17 cellular contexts compared by ENCODE assay signal in genomic region chr2:47513981-47514520, GRCh38. TPM values are rescaled to one million over a fixed set of nuclear protein-coding genes. Genes with fewer than 3 reads are reported as not detected.
DNase-seq lines count a peak whose midpoint lies in the region; ATAC-seq and TF ChIP-seq lines count a peak whose summit lies in the region.
"Had no signal": no experiment of that assay in that cellular context is flagged by ENCODE, and none has a peak within 500 bp of the region (broad histone marks: within the 10 kb centered on the region; RNA-seq: fewer than 3 reads in every experiment).

No MANE protein-coding gene starts in this region.

- WGBS in H9 (ENCODE audit: extremely low coverage, insufficient read length, low lambda C conversion rate), result no CpG with 5 or more reads among the region's 7 CpGs
- no CpG with 5 or more reads among the region's 7 CpGs for WGBS in mesendoderm (ENCODE audit: extremely low coverage, insufficient coverage, low lambda C conversion rate)

- H2BK15ac ChIP-seq in H9 (ENCODE audit: low read depth, low read length), result peak overlapping the region; percentile 33; the same call in 1 of the 2 replicates
- no peak overlapping the region for H2BK15ac ChIP-seq in mesendoderm (replicated peaks; ENCODE audit: low read depth)

- no peak overlapping the region for H2BK20ac ChIP-seq in H9 (ENCODE audit: low read depth, low read length, poor library complexity, severe bottlenecking)

- H3K14ac ChIP-seq in H9 (ENCODE audit: insufficient read depth, low read length), result no peak overlapping the region

- H3K4me1 Mint-ChIP-seq in H9, result peaks cover 28 to 44% of the 10 kb centered on the region in 2 experiments

- peaks cover 0 to 16% (median 6%) of the 10 kb centered on the region in 3 experiments; a peak in 6 of 7 replicates for H3K36me3 Mint-ChIP-seq in H9 (ENCODE audit: insufficient read depth in 1 of 3, low read depth in 3 of 3)
- H3K36me3 Mint-ChIP-seq: CD8-positive, alpha-beta T cell had no signal

- H4K20me1 ChIP-seq in H9 (ENCODE audit: control insufficient read depth, insufficient read depth, insufficient read length), result no peaks in the 10 kb centered on the region
- H4K20me1 ChIP-seq: BLaER1 treated with 17β-estradiol and CSF1 and Interleukin-3, amounts not matched to agents 10 nM and 100 nM had no signal

- H4K8ac ChIP-seq in H9 (replicated peaks; ENCODE audit: insufficient read length, low read depth, low read length) (no peak overlapping the region), mesendoderm (ENCODE audit: low read depth, low read length) (no peak overlapping the region)

- peaks cover 3% of the 10 kb centered on the region; the same call in 1 of the 2 replicates for H3K27me3 Mint-ChIP-seq in H9 (ENCODE audit: low read depth)

- no peak for DNase-seq in H9
- peak; percentile 20 for DNase-seq in cerebellar cortex (ENCODE audit: low spot score)
- no peak for DNase-seq in mesendoderm
- DNase-seq in posterior vena cava (ENCODE audit: low spot score), result peak; percentile 62
- no peak for DNase-seq in tibial artery
- DNase-seq in NCI-H345 (lab: John Stamatoyannopoulos, UW), result no peak
- DNase-seq: 8988T; Calu3; CD8-positive, alpha-beta T cell; DMS79 treated with DMSO at 0.1 percent for 48 hours; GF-D8 had no signal

- H3K79me1 ChIP-seq in H9 (ENCODE audit: insufficient read depth, low read depth, low read length, poor library complexity, severe bottlenecking) (no peaks in the 10 kb centered on the region), mesendoderm (ENCODE audit: low read length) (no peaks in the 10 kb centered on the region)

- ATAC-seq in HG02623 (IDR thresholded peaks at IDR 0.05; ENCODE audit: unreplicated experiment) (no peak), GM18498 (IDR thresholded peaks at IDR 0.05; ENCODE audit: unreplicated experiment) (no peak)
- ATAC-seq: CD8-positive, alpha-beta T cell had no signal

- H3K4ac ChIP-seq in H9 (ENCODE audit: low read depth, low read length) (no peak overlapping the region), mesendoderm (ENCODE audit: low read depth, low read length) (no peak overlapping the region)

- H3K27ac ChIP-seq in H9 (ENCODE audit: insufficient read length, low read depth, low read length) (no peak overlapping the region), mesendoderm (ENCODE audit: low read depth, low read length) (no peak overlapping the region), tibial artery (no peak overlapping the region)

- H2BK120ac ChIP-seq in H9 (ENCODE audit: low read depth, low read length, poor library complexity, severe bottlenecking) (no peak overlapping the region), mesendoderm (ENCODE audit: low read depth, low read length) (no peak overlapping the region)

- H3K9me3 Mint-ChIP-seq in H9, result no peaks in the 10 kb centered on the region
- H3K9me3 Mint-ChIP-seq: CD8-positive, alpha-beta T cell had no signal

- no peak overlapping the region for H4K91ac ChIP-seq in H9 (ENCODE audit: insufficient read length, low read depth, low read length)

- H3K23ac ChIP-seq in H9 (ENCODE audit: insufficient read length, low read depth, low read length), result no peak overlapping the region
- no peak overlapping the region for H3K23ac ChIP-seq in mesendoderm (ENCODE audit: low read length)

- no peak overlapping the region for H2BK12ac ChIP-seq in H9 (ENCODE audit: insufficient read length, low read depth, low read length)

- H3K23me2 ChIP-seq in H9 (ENCODE audit: insufficient read length, low read depth, low read length, poor library complexity, severe bottlenecking), result no peaks in the 10 kb centered on the region

- TF ChIP-seq CTCF in H9 (conservative IDR thresholded peaks at IDR 0.05) (no peak), tibial artery (IDR thresholded peaks at IDR 0.05) (no peak)

- H3K36me3 ChIP-seq in mesendoderm (ENCODE audit: control insufficient read depth, insufficient read depth, low read length), result no peaks in the 10 kb centered on the region
- no peaks in the 10 kb centered on the region for H3K36me3 ChIP-seq in tibial artery
- H3K36me3 ChIP-seq: BLaER1 treated with 17β-estradiol and CSF1 and Interleukin-3, amounts not matched to agents 10 nM and 100 nM; HAP-1 had no signal

- H2BK5ac ChIP-seq in H9 (ENCODE audit: insufficient read length, low read length) (no peak overlapping the region), mesendoderm (ENCODE audit: low read length) (peak overlapping the region; percentile 33)

- H3K56ac ChIP-seq in H9 (ENCODE audit: insufficient read length, low read depth, low read length) (no peak overlapping the region), mesendoderm (ENCODE audit: low read length) (no peak overlapping the region)

- H3K9me3 ChIP-seq in H9 (ENCODE audit: control insufficient read depth, low read depth, low read length) (no peaks in the 10 kb centered on the region), tibial artery (no peaks in the 10 kb centered on the region)
- H3K9me3 ChIP-seq: HAP-1 had no signal

- H3K4me3 ChIP-seq in mesendoderm (ENCODE audit: low read length) (no peak overlapping the region), tibial artery (no peak overlapping the region)
- H3K4me3 ChIP-seq: BLaER1 treated with 17β-estradiol and CSF1 and Interleukin-3, amounts not matched to agents 10 nM and 100 nM; HAP-1 had no signal

- H2AK5ac ChIP-seq in H9 (ENCODE audit: insufficient read length, low read length) (no peak overlapping the region), mesendoderm (ENCODE audit: low read length) (peak overlapping the region; percentile 57)

- H3K27me3 ChIP-seq in H9 (ENCODE audit: insufficient read depth, low read length) (no peaks in the 10 kb centered on the region), mesendoderm (ENCODE audit: insufficient read depth, low read length, poor library complexity) (no peaks in the 10 kb centered on the region), tibial artery (no peaks in the 10 kb centered on the region)
- H3K27me3 ChIP-seq: BLaER1 treated with 17β-estradiol and CSF1 and Interleukin-3, amounts not matched to agents 10 nM and 100 nM had no signal

- H3K79me2 ChIP-seq in H9 (ENCODE audit: insufficient read depth, low read length) (no peaks in the 10 kb centered on the region), mesendoderm (ENCODE audit: control insufficient read depth, insufficient read depth, low read length) (no peaks in the 10 kb centered on the region)

- no peak overlapping the region for H3T11ph ChIP-seq in H9 (ENCODE audit: low read length)

- no peak overlapping the region for H3K9ac ChIP-seq in H9 (ENCODE audit: extremely low read depth, insufficient read length, low read length)
- peak overlapping the region; percentile 6 for H3K9ac ChIP-seq in mesendoderm (ENCODE audit: low read length)
- H3K9ac ChIP-seq: BLaER1 treated with 17β-estradiol and CSF1 and Interleukin-3, amounts not matched to agents 10 nM and 100 nM had no signal

- H3K27ac Mint-ChIP-seq in H9, result peak overlapping the region in 2 of 3 experiments; percentile 57 to 59; a peak in 3 of 7 replicates
- H3K27ac Mint-ChIP-seq: CD8-positive, alpha-beta T cell had no signal

- no peak overlapping the region for H3K18ac ChIP-seq in H9 (ENCODE audit: insufficient read length, low read depth, low read length)
- no peak overlapping the region for H3K18ac ChIP-seq in mesendoderm (ENCODE audit: low read length)

- no peak overlapping the region for H3K4me3 Mint-ChIP-seq in H9
- H3K4me3 Mint-ChIP-seq: CD8-positive, alpha-beta T cell had no signal

- H3K4me2 ChIP-seq in H9 (ENCODE audit: insufficient read depth, insufficient read length, low read length) (no peak overlapping the region), mesendoderm (ENCODE audit: low read length) (no peak overlapping the region)

- H2AFZ ChIP-seq in H9 (ENCODE audit: low read length), result no peak overlapping the region

- no peaks in the 10 kb centered on the region for H3K4me1 ChIP-seq in H9 (ENCODE audit: insufficient read depth, low read length)
- H3K4me1 ChIP-seq in mesendoderm (ENCODE audit: control insufficient read depth, low read depth, low read length), result peaks cover 18% of the 10 kb centered on the region
- no peaks in the 10 kb centered on the region for H3K4me1 ChIP-seq in tibial artery
- H3K4me1 ChIP-seq: HAP-1 had no signal

- H4K5ac ChIP-seq in H9 (ENCODE audit: insufficient read length, low read depth, low read length) (peak overlapping the region; percentile 43), mesendoderm (ENCODE audit: low read length) (no peak overlapping the region)

- intact Hi-C loops in posterior vena cava (cut with DNase I) (no loop called here), tibial artery (cut with DNase I; ENCODE audit: low total_unique reads) (no loop called here)

RNA-seq across cellular contexts. Expression of gene KCNK12, which starts 56.7 kb away (rescaled TPM):
- 7.8 and 8.1 TPM in 2 replicates for total RNA-seq in H9 (2021)
- 3.8 TPM for polyA plus RNA-seq in mesendoderm (2013, experiment 1 of 2)
- polyA plus RNA-seq in mesendoderm (2013, experiment 2 of 2), result 3.7 TPM
- total RNA-seq in posterior vena cava, result not detected
- total RNA-seq: A673, Calu3, HT-29 had no signal

Comparison
In these comparisons a context has a peak if more than half of its experiments do, and no peak if none do; other contexts are left out.
1. DNase-seq: peak in cerebellar cortex (single experiment) and posterior vena cava (single experiment); none in H9 (single experiment), mesendoderm (single experiment), tibial artery (0 of 2) and NCI-H345 (single experiment).